In the genomic region with DNA sequence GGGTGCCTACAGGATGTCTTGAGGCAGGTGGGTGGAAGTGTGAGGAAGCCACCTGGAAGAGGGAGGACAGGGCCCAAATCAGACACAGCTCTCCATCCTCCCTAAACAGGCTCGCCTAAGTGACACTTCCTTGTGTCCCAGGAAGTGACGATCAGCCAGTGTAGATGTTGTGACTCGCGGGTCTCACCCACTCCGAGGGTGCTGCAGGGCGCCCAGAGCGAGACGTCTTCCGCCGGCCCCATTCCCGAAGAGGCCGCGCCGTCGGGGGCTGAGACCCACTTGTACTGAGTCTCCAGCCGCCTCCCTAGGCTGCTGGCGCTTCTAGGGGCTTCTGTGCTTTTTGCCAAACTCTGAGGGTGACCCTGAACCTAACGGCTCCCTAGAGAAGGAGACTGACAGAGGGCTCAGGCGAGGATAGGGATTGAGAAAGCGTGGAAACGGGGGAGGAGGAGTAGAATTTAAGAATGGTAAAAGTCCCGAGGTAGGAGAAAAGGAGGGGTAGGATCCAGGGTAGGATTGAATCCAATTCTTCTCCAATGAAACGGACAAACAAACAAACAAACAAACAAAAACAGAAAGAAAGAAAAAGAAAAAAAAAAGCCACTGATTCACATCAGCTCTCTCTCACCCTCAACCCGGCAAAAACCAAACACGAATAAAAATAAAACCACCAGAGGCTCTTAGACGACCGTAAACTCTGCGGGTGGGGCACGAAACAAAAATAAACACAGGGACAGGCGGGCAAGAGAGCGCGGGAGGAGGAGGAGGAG, we compare ENCODE assay signal across 8 cellular contexts. TPM values are rescaled to one million over a fixed set of nuclear protein-coding genes. Genes with fewer than 3 reads are reported as not detected.
DNase-seq lines count a peak whose midpoint lies in the region; ATAC-seq and TF ChIP-seq lines count a peak whose summit lies in the region.

No MANE protein-coding gene starts in this region.

- no peak for DNase-seq in BE2C
- peak; percentile 71 for DNase-seq in NCI-H345 (lab: John Stamatoyannopoulos, UW)
- DNase-seq in cerebellum (ENCODE audit: low spot score), result peak; percentile 75
- no peak for DNase-seq in kidney epithelial cell (ENCODE audit: low read depth)
- DNase-seq in stimulated activated CD8-positive, alpha-beta memory T cell treated with anti-CD3 and anti-CD28 coated beads, Interleukin-4, amount 100 ng/mL, for 48 hours, result peak; percentile 28
- DNase-seq in NCI-H2081 (lab: John Stamatoyannopoulos, UW), result no peak

- ATAC-seq in GM19395 (IDR thresholded peaks at IDR 0.05; ENCODE audit: unreplicated experiment), result peak; percentile 4
- ATAC-seq in HG03565 (IDR thresholded peaks at IDR 0.05; ENCODE audit: unreplicated experiment), result no peak

- H3K27me3 ChIP-seq in BE2C, result peaks cover 71% of the 10 kb centered on the region
- H3K27me3 ChIP-seq in kidney epithelial cell (ENCODE audit: control insufficient read depth, insufficient read depth, low read length), result no peaks in the 10 kb centered on the region

- TF ChIP-seq CTCF in BE2C (IDR thresholded peaks at IDR 0.05; ENCODE audit: low read depth, low read length) (no peak), kidney epithelial cell (IDR thresholded peaks at IDR 0.05; ENCODE audit: insufficient read depth, low read length, poor library complexity, severe bottlenecking) (no peak)

- H3K4me3 ChIP-seq in BE2C (ENCODE audit: low read depth, low read length) (peak overlapping the region; percentile 49), kidney epithelial cell (ENCODE audit: low read depth, low read length) (peak overlapping the region; percentile 95)

- no peaks in the 10 kb centered on the region for H3K9me3 ChIP-seq in BE2C

- H3K36me3 ChIP-seq in BE2C, result no peaks in the 10 kb centered on the region
- no peaks in the 10 kb centered on the region for H3K36me3 ChIP-seq in kidney epithelial cell (ENCODE audit: control insufficient read depth, insufficient read depth, low read length)

- no peaks in the 10 kb centered on the region for H3K4me1 ChIP-seq in BE2C

RNA-seq across cellular contexts. Expression of gene MARK1, which starts 0.5 kb away (rescaled TPM):
- not detected for polyA plus RNA-seq in BE2C (2012; ENCODE audit: insufficient read depth, insufficient read length, low read depth)
- 34.7 TPM for total RNA-seq in cerebellum
- total RNA-seq in kidney epithelial cell, result 6.1 and 9.5 TPM in 2 replicates

Comparison
In these comparisons a context has a peak if more than half of its experiments do, and no peak if none do; other contexts are left out.
1. DNase-seq: peak in NCI-H345 (single experiment), cerebellum (single experiment) and stimulated activated CD8-positive, alpha-beta memory T cell treated with anti-CD3 and anti-CD28 coated beads, Interleukin-4, amount 100 ng/mL, for 48 hours (single experiment); none in BE2C (single experiment), kidney epithelial cell (single experiment) and NCI-H2081 (0 of 2).